Comparison of ENCODE assay signal across 8 cellular contexts in the genomic region with DNA sequence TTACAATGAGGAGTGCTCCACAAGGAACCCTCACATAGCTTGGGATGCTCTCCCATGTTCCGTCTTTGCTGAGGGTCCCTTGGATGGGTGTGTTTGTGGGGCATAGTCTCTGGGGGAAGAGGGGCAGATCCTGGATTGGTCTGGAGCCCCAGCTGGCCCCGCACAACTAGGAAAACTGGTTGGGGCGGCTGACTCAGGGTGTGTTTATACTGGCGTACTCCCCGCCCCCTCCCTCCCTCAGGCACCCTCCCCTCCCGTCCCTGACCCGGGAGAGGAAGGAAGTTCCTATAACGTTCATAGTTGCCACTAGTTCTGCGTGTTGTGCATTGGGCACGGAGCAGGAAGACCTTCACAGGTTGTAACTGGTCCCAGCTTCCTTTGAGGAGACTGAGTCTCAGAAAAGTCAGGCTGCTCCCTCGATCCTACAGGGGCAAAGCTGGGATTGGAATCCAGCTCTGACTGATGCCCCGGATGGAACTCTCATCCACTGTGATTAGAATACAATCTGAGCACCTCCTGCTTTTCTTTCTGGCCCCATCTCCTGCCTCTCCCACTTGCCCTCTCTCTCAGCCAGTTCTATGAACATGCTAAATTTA. TPM values are rescaled to one million over a fixed set of nuclear protein-coding genes. Genes with fewer than 3 reads are reported as not detected.
A peak's percentile ranks its signal among the peaks of the same experiment; 100 is the strongest.
DNase-seq lines count a peak whose midpoint lies in the region; ATAC-seq and TF ChIP-seq lines count a peak whose summit lies in the region.

No MANE protein-coding gene starts in this region.

- POLR2A ChIA-PET in activated B cell treated with CpG ODN at 0.5 μM for 24 hours (lab: Charles Lee), result no interaction called here

- H3K36me3 Mint-ChIP-seq in activated B cell treated with CpG ODN at 0.5 μM for 24 hours (ENCODE audit: low read depth), result no peaks in the 10 kb centered on the region

- H3K4me1 Mint-ChIP-seq in activated B cell treated with CpG ODN at 0.5 μM for 24 hours, result peaks cover 10% of the 10 kb centered on the region

- intact Hi-C loops in activated B cell treated with CpG ODN at 0.5 μM for 24 hours (cut with micrococcal nuclease), result no loop called here

- H3K4me3 ChIP-seq in LNCaP clone FGC (ENCODE audit: low read depth, low read length) (peak overlapping the region; percentile 43), fibroblast of the aortic adventitia (ENCODE audit: low read depth, low read length) (peak overlapping the region; percentile 22)

- ATAC-seq in activated B cell treated with CpG ODN at 0.5 μM for 24 hours (ENCODE audit: low read depth) (no peak), omental fat pad (ENCODE audit: low FRiP score) (peak; percentile 62), HG02798 (IDR thresholded peaks at IDR 0.05; ENCODE audit: poor library complexity, unreplicated experiment) (no peak), HG02870 (IDR thresholded peaks at IDR 0.05; ENCODE audit: unreplicated experiment) (no peak), GM21529 (IDR thresholded peaks at IDR 0.05; ENCODE audit: unreplicated experiment) (no peak)

- no peak for TF ChIP-seq CTCF in LNCaP clone FGC (IDR thresholded peaks at IDR 0.05; ENCODE audit: control insufficient read depth, extremely low read depth, insufficient read depth)
- no peak for TF ChIP-seq CTCF in activated B cell treated with CpG ODN at 0.5 μM for 24 hours (IDR thresholded peaks at IDR 0.05)
- no peak for TF ChIP-seq CTCF in fibroblast of the aortic adventitia (IDR thresholded peaks at IDR 0.05; ENCODE audit: insufficient read depth, low read length)
- TF ChIP-seq CTCF in omental fat pad (IDR thresholded peaks at IDR 0.05), result no peak

- peak overlapping the region; percentile 28 for H3K4me3 Mint-ChIP-seq in activated B cell treated with CpG ODN at 0.5 μM for 24 hours

- H3K27ac Mint-ChIP-seq in activated B cell treated with CpG ODN at 0.5 μM for 24 hours, result no peak overlapping the region

- no peaks in the 10 kb centered on the region for H3K9me3 Mint-ChIP-seq in activated B cell treated with CpG ODN at 0.5 μM for 24 hours

- H3K27me3 Mint-ChIP-seq in activated B cell treated with CpG ODN at 0.5 μM for 24 hours, result peaks cover 5% of the 10 kb centered on the region

- CTCF ChIA-PET in activated B cell treated with CpG ODN at 0.5 μM for 24 hours (lab: Charles Lee), result no interaction called here

- DNase-seq in DMS79 treated with DMSO at 0.1 percent for 48 hours (lab: John Stamatoyannopoulos, UW), result peak; percentile 36
- DNase-seq in LNCaP clone FGC (ENCODE audit: low read depth), result peak; percentile 77
- no peak for DNase-seq in activated B cell treated with CpG ODN at 0.5 μM for 24 hours
- peak; percentile 72 for DNase-seq in fibroblast of the aortic adventitia (ENCODE audit: low read depth)
- DNase-seq in omental fat pad (ENCODE audit: low spot score), result no peak

RNA-seq across cellular contexts. Expression of a gene that starts 11.0 kb away (rescaled TPM):
- total RNA-seq in activated B cell treated with CpG ODN at 0.5 μM for 24 hours, result 1.9 and 2.1 TPM in 2 replicates
- 28.0 and 42.0 TPM in 2 replicates for total RNA-seq in fibroblast of the aortic adventitia (ENCODE audit: low replicate concordance)
- 10 to 100 TPM in 3 of 4 donors, 1 to 10 TPM in 1; 9.0 to 23.9 (median 20.2) TPM for total RNA-seq in omental fat pad

RNA-seq across cellular contexts. Expression of a gene that starts 55.8 kb away (rescaled TPM):
- 65.5 and 67.2 TPM in 2 replicates for total RNA-seq in activated B cell treated with CpG ODN at 0.5 μM for 24 hours
- total RNA-seq in fibroblast of the aortic adventitia (ENCODE audit: low replicate concordance), result 48.2 and 91.5 TPM in 2 replicates
- total RNA-seq in omental fat pad, result 10 to 100 TPM; 37.2 to 49.5 (median 41.8) TPM

RNA-seq across cellular contexts. Expression of a gene that starts 56.5 kb away (rescaled TPM):
- total RNA-seq in activated B cell treated with CpG ODN at 0.5 μM for 24 hours (6.8 and 8.2 TPM in 2 replicates), fibroblast of the aortic adventitia (ENCODE audit: low replicate concordance) (21.3 and 66.0 TPM in 2 replicates), omental fat pad (100 to 1,000 TPM in 1 of 4 donors, 10 to 100 TPM in 3; 47.3 to 107 (median 59.5) TPM)

Comparison
In these comparisons a context has a peak if more than half of its experiments do, and no peak if none do; other contexts are left out.
1. DNase-seq: peak in DMS79 treated with DMSO at 0.1 percent for 48 hours (single experiment), LNCaP clone FGC (single experiment) and fibroblast of the aortic adventitia (single experiment); none in activated B cell treated with CpG ODN at 0.5 μM for 24 hours (single experiment) and omental fat pad (single experiment).